Comparison of ENCODE assay signal across 36 cellular contexts in the genomic region with DNA sequence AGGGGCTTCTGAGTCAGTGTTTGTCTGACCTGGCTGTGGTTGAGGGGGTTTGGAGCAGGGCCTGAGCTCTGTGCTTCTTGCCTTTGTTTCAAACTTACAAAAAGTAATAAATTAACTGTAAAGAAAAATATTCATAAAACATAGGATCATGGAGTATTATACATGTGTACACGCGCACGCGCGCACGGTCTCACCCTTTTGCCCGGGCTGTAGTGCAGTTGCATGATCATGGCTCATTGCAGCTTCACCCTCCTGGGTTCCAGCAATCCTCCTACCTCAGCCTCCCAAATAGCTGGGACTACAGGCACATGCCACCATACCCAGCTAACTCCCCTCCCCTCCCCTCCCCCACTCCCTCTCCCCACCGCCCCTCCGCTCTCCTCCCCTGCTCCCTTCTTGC. TPM values are rescaled to one million over a fixed set of nuclear protein-coding genes. Genes with fewer than 3 reads are reported as not detected.
"Had no signal": no experiment of that assay in that cellular context is flagged by ENCODE, and none has a peak within 500 bp of the region (broad histone marks: within the 10 kb centered on the region; RNA-seq: fewer than 3 reads in every experiment).

No MANE protein-coding gene starts in this region.

- H3K27ac Mint-ChIP-seq: activated naive CD4-positive, alpha-beta T cell treated with anti-CD3 and anti-CD28 coated beads for 36 hours; activated naive CD4-positive, alpha-beta T cell treated with anti-CD3 and anti-CD28 coated beads, Interleukin-2, amount 10 ng/mL, durations not matched to agents 7 days and 5 days; activated naive CD4-positive, alpha-beta T cell treated with anti-CD3 and anti-CD28 coated beads, Interleukin-2, amount 50 U/mL, for 24 hours; activated naive CD4-positive, alpha-beta T cell treated with anti-CD3 and anti-CD28 coated beads, Interleukin-2, amount 50 U/mL, for 72 hours; activated naive CD8-positive, alpha-beta T cell; activated naive CD8-positive, alpha-beta T cell treated with anti-CD3 and anti-CD28 coated beads for 36 hours; activated naive CD8-positive, alpha-beta T cell treated with anti-CD3 and anti-CD28 coated beads, Interleukin-2, amount 10 ng/mL, durations not matched to agents 7 days and 5 days; activated naive CD8-positive, alpha-beta T cell treated with anti-CD3 and anti-CD28 coated beads, Interleukin-2, amount 50 U/mL, for 24 hours; activated T-cell treated with anti-CD3 and anti-CD28 coated beads, Interleukin-2, amount 50 U/mL, for 24 hours; activated T-cell treated with anti-CD3 and anti-CD28 coated beads, Interleukin-2, amount 50 U/mL, for 72 hours; activated T-helper 1 cell treated with anti-CD3 and anti-CD28 coated beads, Interleukin-12 subunit alpha, Interleukin-12 subunit beta, Interleukin-2, Interleukin-4 antibody, amounts not matched to agents 30 ng/mL and 10 ng/mL and 1 ng/mL, durations not matched to agents 14 hours and 24 hours and 36 hours; activated T-helper 17 cell treated with anti-CD3 and anti-CD28 coated beads, Interleukin-2, amount 50 U/mL, for 72 hours; activated T-helper 2 cell treated with anti-CD3 and anti-CD28 coated beads, Interferon-gamma antibody, Interleukin-2, Interleukin-4, amounts not matched to agents 10 μg/mL and 5 μg/mL and 100 μg/mL, durations not matched to agents 14 hours and 24 hours and 36 hours had no signal

- H3K9me3 Mint-ChIP-seq: activated naive CD4-positive, alpha-beta T cell treated with anti-CD3 and anti-CD28 coated beads for 36 hours; activated naive CD4-positive, alpha-beta T cell treated with anti-CD3 and anti-CD28 coated beads, Interleukin-2, amount 50 U/mL, for 24 hours; activated naive CD4-positive, alpha-beta T cell treated with anti-CD3 and anti-CD28 coated beads, Interleukin-2, amount 50 U/mL, for 72 hours; activated naive CD8-positive, alpha-beta T cell treated with anti-CD3 and anti-CD28 coated beads for 36 hours; activated naive CD8-positive, alpha-beta T cell treated with anti-CD3 and anti-CD28 coated beads, Interleukin-2, amount 50 U/mL, for 24 hours; activated T-cell treated with anti-CD3 and anti-CD28 coated beads, Interleukin-2, amount 50 U/mL, for 24 hours; activated T-cell treated with anti-CD3 and anti-CD28 coated beads, Interleukin-2, amount 50 U/mL, for 4 hours; activated T-cell treated with anti-CD3 and anti-CD28 coated beads, Interleukin-2, amount 50 U/mL, for 72 hours; activated T-helper 1 cell treated with anti-CD3 and anti-CD28 coated beads, Interleukin-12 subunit alpha, Interleukin-12 subunit beta, Interleukin-2, Interleukin-4 antibody, amounts not matched to agents 30 ng/mL and 10 ng/mL and 1 ng/mL, durations not matched to agents 14 hours and 24 hours and 36 hours; activated T-helper 17 cell treated with anti-CD3 and anti-CD28 coated beads, Interleukin-2, amount 50 U/mL, for 72 hours; activated T-helper 2 cell treated with anti-CD3 and anti-CD28 coated beads, Interferon-gamma antibody, Interleukin-2, Interleukin-4, amounts not matched to agents 10 μg/mL and 5 μg/mL and 100 μg/mL, durations not matched to agents 14 hours and 24 hours and 36 hours; brain; central memory CD8-positive, alpha-beta T cell had no signal

- DNase-seq: activated effector memory CD4-positive, alpha-beta T cell treated with anti-CD3 and anti-CD28 coated beads, Interleukin-2, amount 50 U/mL, for 16 hours; activated effector memory CD4-positive, alpha-beta T cell treated with Interleukin-2 at 50 U/mL for 16 hours; activated gamma-delta T cell; activated gamma-delta T cell treated with Interleukin-2 at 50 U/mL for 16 hours; activated naive CD4-positive, alpha-beta T cell; activated naive CD4-positive, alpha-beta T cell treated with anti-CD3 and anti-CD28 coated beads for 36 hours; activated naive CD4-positive, alpha-beta T cell treated with anti-CD3 and anti-CD28 coated beads, Interleukin-2, amount 10 ng/mL, durations not matched to agents 7 days and 5 days; activated naive CD4-positive, alpha-beta T cell treated with anti-CD3 and anti-CD28 coated beads, Interleukin-2, amount 50 U/mL, for 16 hours; activated naive CD4-positive, alpha-beta T cell treated with Interleukin-2 at 50 U/mL for 16 hours; activated naive CD8-positive, alpha-beta T cell treated with anti-CD3 and anti-CD28 coated beads for 36 hours; activated naive CD8-positive, alpha-beta T cell treated with anti-CD3 and anti-CD28 coated beads, Interleukin-2, amount 10 ng/mL, durations not matched to agents 7 days and 5 days; activated naive CD8-positive, alpha-beta T cell treated with anti-CD3 and anti-CD28 coated beads, Interleukin-2, amount 50 U/mL, for 24 hours; activated T-cell treated with anti-CD3 and anti-CD28 coated beads, Interleukin-2, amount 50 U/mL, for 1 hour; activated T-cell treated with anti-CD3 and anti-CD28 coated beads, Interleukin-2, amount 50 U/mL, for 24 hours; activated T-cell treated with anti-CD3 and anti-CD28 coated beads, Interleukin-2, amount 50 U/mL, for 4 hours; activated T-cell treated with anti-CD3 and anti-CD28 coated beads, Interleukin-2, amount 50 U/mL, for 48 hours; activated T-cell treated with anti-CD3 and anti-CD28 coated beads, Interleukin-2, amount 50 U/mL, for 72 hours; adrenal gland; amniotic stem cell; amygdala; anterior cingulate cortex; aorta; body of pancreas; brain microvascular endothelial cell; caudate nucleus; central memory CD4-positive, alpha-beta T cell; cerebellar nuclear complex had no signal

- H3K36me3 Mint-ChIP-seq: activated naive CD4-positive, alpha-beta T cell treated with anti-CD3 and anti-CD28 coated beads, Interleukin-2, amount 10 ng/mL, durations not matched to agents 7 days and 5 days; activated naive CD4-positive, alpha-beta T cell treated with anti-CD3 and anti-CD28 coated beads, Interleukin-2, amount 50 U/mL, for 24 hours; activated naive CD4-positive, alpha-beta T cell treated with anti-CD3 and anti-CD28 coated beads, Interleukin-2, amount 50 U/mL, for 72 hours; activated naive CD8-positive, alpha-beta T cell; activated naive CD8-positive, alpha-beta T cell treated with anti-CD3 and anti-CD28 coated beads for 36 hours; activated naive CD8-positive, alpha-beta T cell treated with anti-CD3 and anti-CD28 coated beads, Interleukin-2, amount 10 ng/mL, durations not matched to agents 7 days and 5 days; brain had no signal

- H3K4me3 Mint-ChIP-seq: activated naive CD4-positive, alpha-beta T cell treated with anti-CD3 and anti-CD28 coated beads for 36 hours; activated naive CD4-positive, alpha-beta T cell treated with anti-CD3 and anti-CD28 coated beads, Interleukin-2, amount 10 ng/mL, durations not matched to agents 7 days and 5 days; activated naive CD4-positive, alpha-beta T cell treated with anti-CD3 and anti-CD28 coated beads, Interleukin-2, amount 50 U/mL, for 24 hours; activated naive CD8-positive, alpha-beta T cell; activated naive CD8-positive, alpha-beta T cell treated with anti-CD3 and anti-CD28 coated beads for 36 hours; activated naive CD8-positive, alpha-beta T cell treated with anti-CD3 and anti-CD28 coated beads, Interleukin-2, amount 10 ng/mL, durations not matched to agents 7 days and 5 days; activated naive CD8-positive, alpha-beta T cell treated with anti-CD3 and anti-CD28 coated beads, Interleukin-2, amount 50 U/mL, for 24 hours; activated T-cell treated with anti-CD3 and anti-CD28 coated beads, Interleukin-2, amount 50 U/mL, for 24 hours; activated T-cell treated with anti-CD3 and anti-CD28 coated beads, Interleukin-2, amount 50 U/mL, for 4 hours; activated T-cell treated with anti-CD3 and anti-CD28 coated beads, Interleukin-2, amount 50 U/mL, for 72 hours; activated T-helper 1 cell treated with anti-CD3 and anti-CD28 coated beads, Interleukin-12 subunit alpha, Interleukin-12 subunit beta, Interleukin-2, Interleukin-4 antibody, amounts not matched to agents 30 ng/mL and 10 ng/mL and 1 ng/mL, durations not matched to agents 14 hours and 24 hours and 36 hours; activated T-helper 17 cell treated with anti-CD3 and anti-CD28 coated beads, Interleukin-2, amount 50 U/mL, for 72 hours; brain; central memory CD8-positive, alpha-beta T cell had no signal

- H3K4me1 Mint-ChIP-seq: activated naive CD4-positive, alpha-beta T cell treated with anti-CD3 and anti-CD28 coated beads, Interleukin-2, amount 10 ng/mL, durations not matched to agents 7 days and 5 days; activated naive CD8-positive, alpha-beta T cell treated with anti-CD3 and anti-CD28 coated beads, Interleukin-2, amount 10 ng/mL, durations not matched to agents 7 days and 5 days; activated T-helper 17 cell treated with anti-CD3 and anti-CD28 coated beads, Interleukin-2, amount 50 U/mL, for 72 hours; central memory CD8-positive, alpha-beta T cell had no signal

RNA-seq across cellular contexts. Expression of gene TDRD12, which starts 23.5 kb away (rescaled TPM):
- total RNA-seq: astrocyte had no signal
